27 cellular contexts compared by ENCODE assay signal in genomic region chr20:57589123-57589727, GRCh38. TPM values are rescaled to one million over a fixed set of nuclear protein-coding genes. Genes with fewer than 3 reads are reported as not detected.
"Had no signal": no experiment of that assay in that cellular context is flagged by ENCODE, and none has a peak within 500 bp of the region (broad histone marks: within the 10 kb centered on the region; RNA-seq: fewer than 3 reads in every experiment).

No MANE protein-coding gene starts in this region.

- H3K9me3 ChIP-seq: gastrocnemius medialis, thyroid gland had no signal

- DNase-seq: activated CD4-positive, alpha-beta T cell treated with anti-CD3 and anti-CD28 coated beads for 1 hour; activated CD4-positive, alpha-beta T cell treated with anti-CD3 and anti-CD28 coated beads, Interleukin-2, amount 50 U/mL, for 1 hour; activated gamma-delta T cell treated with Interleukin-2 at 50 U/mL for 16 hours; activated T-cell treated with anti-CD3 and anti-CD28 coated beads, Interleukin-2, amount 50 U/mL, for 1 hour; central memory CD4-positive, alpha-beta T cell; esophagus squamous epithelium; gastrocnemius medialis; head of caudate nucleus; left cardiac atrium; stimulated activated CD4-positive, alpha-beta T cell treated with anti-CD3 and anti-CD28 coated beads, Interleukin-4, amount 100 ng/mL, for 1 hour; stimulated activated naive CD8-positive, alpha-beta T cell treated with anti-CD3 and anti-CD28 coated beads, Interleukin-15, Interleukin-2, amounts not matched to agents 100 U/mL and 50 U/mL, for 24 hours; substantia nigra; T-cell; thyroid gland had no signal

- ATAC-seq: gastrocnemius medialis; left cardiac atrium; stimulated activated naive CD8-positive, alpha-beta T cell treated with anti-CD3 and anti-CD28 coated beads, Interleukin-15, Interleukin-2, amounts not matched to agents 100 U/mL and 50 U/mL, for 24 hours; T-cell had no signal

- H3K27ac Mint-ChIP-seq: activated naive CD4-positive, alpha-beta T cell treated with anti-CD3 and anti-CD28 coated beads, Interleukin-2, amount 50 U/mL, for 24 hours; endodermal cell; mesothelial cell of epicardium; T-cell had no signal

- FAIRE-seq: astrocyte, colon, islet of Langerhans, TTC549 had no signal

- H3K27me3 ChIP-seq: thyroid gland had no signal

- H2AFZ ChIP-seq: parathyroid adenoma had no signal

- H3K9me3 Mint-ChIP-seq: activated naive CD4-positive, alpha-beta T cell treated with anti-CD3 and anti-CD28 coated beads, Interleukin-2, amount 50 U/mL, for 24 hours had no signal

- H3K79me2 ChIP-seq: parathyroid adenoma had no signal

- H3K4me1 Mint-ChIP-seq: endodermal cell had no signal

- H3K4me1 ChIP-seq: parathyroid adenoma had no signal

- H3K36me3 ChIP-seq: esophagus squamous epithelium, gastrocnemius medialis, thyroid gland had no signal

- H3K4me2 ChIP-seq: smooth muscle cell had no signal

- H3K4me3 ChIP-seq: esophagus squamous epithelium, gastrocnemius medialis, smooth muscle cell, thyroid gland had no signal

- H3K36me3 Mint-ChIP-seq: activated naive CD4-positive, alpha-beta T cell treated with anti-CD3 and anti-CD28 coated beads, Interleukin-2, amount 50 U/mL, for 24 hours; mesothelial cell of epicardium; T-cell had no signal

- H3K4me3 Mint-ChIP-seq: activated naive CD4-positive, alpha-beta T cell treated with anti-CD3 and anti-CD28 coated beads, Interleukin-2, amount 50 U/mL, for 24 hours; endodermal cell; mesothelial cell of epicardium; nephron; T-cell had no signal

- H3K27ac ChIP-seq: esophagus squamous epithelium, gastrocnemius medialis, parathyroid adenoma, thyroid gland had no signal

RNA-seq across cellular contexts. Expression of gene PCK1, which starts 28.3 kb away (rescaled TPM):
- total RNA-seq: astrocyte, endodermal cell, lung microvascular endothelial cell, mesothelial cell of epicardium, myocyte, smooth muscle cell had no signal
- polyA plus RNA-seq: smooth muscle cell had no signal

RNA-seq across cellular contexts. Expression of gene ZBP1, which starts 31.0 kb away (rescaled TPM):
- total RNA-seq: astrocyte, endodermal cell, gastrocnemius medialis, lung microvascular endothelial cell, mesothelial cell of epicardium, smooth muscle cell, urinary bladder had no signal
- polyA plus RNA-seq: smooth muscle cell had no signal
